In the genomic region with DNA sequence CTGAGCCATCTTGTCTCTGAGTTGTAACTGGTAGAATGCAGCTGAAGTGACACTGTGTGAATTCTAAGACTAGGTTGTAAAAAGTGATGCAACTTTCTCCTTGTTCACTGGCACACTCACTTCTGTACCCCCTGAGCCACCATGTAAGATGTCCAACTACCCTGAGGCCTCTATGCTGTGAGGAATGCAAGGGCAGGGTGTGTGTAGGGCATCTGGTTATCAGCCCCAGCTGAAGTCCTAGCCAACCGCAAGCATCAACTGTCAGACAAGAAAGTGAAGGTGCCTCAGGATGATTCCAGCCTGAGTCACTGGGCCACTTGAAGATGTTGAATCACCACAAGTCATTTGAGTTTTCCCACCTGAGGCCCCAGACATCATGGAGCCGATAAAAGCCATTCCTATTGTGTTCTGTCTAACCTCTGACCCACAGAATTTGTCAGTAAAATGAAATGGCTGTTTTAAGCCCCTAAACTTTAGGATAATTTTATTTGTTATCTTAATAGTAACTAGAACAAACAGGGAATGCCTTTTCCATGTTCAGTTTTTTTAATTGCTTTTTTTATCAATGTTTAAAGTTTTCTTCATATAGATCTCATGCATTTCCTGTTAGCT, we compare ENCODE assay signal across 9 cellular contexts. TPM values are rescaled to one million over a fixed set of nuclear protein-coding genes. Genes with fewer than 3 reads are reported as not detected.
DNase-seq lines count a peak whose midpoint lies in the region; ATAC-seq and TF ChIP-seq lines count a peak whose summit lies in the region.
"Had no signal": no experiment of that assay in that cellular context is flagged by ENCODE, and none has a peak within 500 bp of the region (broad histone marks: within the 10 kb centered on the region; RNA-seq: fewer than 3 reads in every experiment).

No MANE protein-coding gene starts in this region.

- H3K4me3 Mint-ChIP-seq in activated CD8-positive, alpha-beta memory T cell treated with anti-CD3 and anti-CD28 coated beads, Interleukin-2, amount 10 ng/mL, durations not matched to agents 7 days and 5 days = no peak overlapping the region
- no peak overlapping the region for H3K4me3 Mint-ChIP-seq in stimulated activated naive B cell treated with anti-CD40 and anti-IgM and Interleukin-4, amounts not matched to agents 10 μg/mL and 1 μg/mL and 100 μg/mL, for 72 hours
- H3K4me3 Mint-ChIP-seq: CD4-positive, CD25-positive, alpha-beta regulatory T cell had no signal

- H3K27me3 Mint-ChIP-seq in activated CD8-positive, alpha-beta memory T cell treated with anti-CD3 and anti-CD28 coated beads, Interleukin-2, amount 10 ng/mL, durations not matched to agents 7 days and 5 days = peaks cover 11% of the 10 kb centered on the region
- no peaks in the 10 kb centered on the region for H3K27me3 Mint-ChIP-seq in stimulated activated naive B cell treated with anti-CD40 and anti-IgM and Interleukin-4, amounts not matched to agents 10 μg/mL and 1 μg/mL and 100 μg/mL, for 72 hours

- H3K36me3 Mint-ChIP-seq in activated CD8-positive, alpha-beta memory T cell treated with anti-CD3 and anti-CD28 coated beads, Interleukin-2, amount 10 ng/mL, durations not matched to agents 7 days and 5 days = no peaks in the 10 kb centered on the region
- no peaks in the 10 kb centered on the region for H3K36me3 Mint-ChIP-seq in stimulated activated naive B cell treated with anti-CD40 and anti-IgM and Interleukin-4, amounts not matched to agents 10 μg/mL and 1 μg/mL and 100 μg/mL, for 72 hours
- H3K36me3 Mint-ChIP-seq: CD4-positive, CD25-positive, alpha-beta regulatory T cell had no signal

- peaks cover 12% of the 10 kb centered on the region for H3K4me1 Mint-ChIP-seq in activated CD8-positive, alpha-beta memory T cell treated with anti-CD3 and anti-CD28 coated beads, Interleukin-2, amount 10 ng/mL, durations not matched to agents 7 days and 5 days
- H3K4me1 Mint-ChIP-seq in stimulated activated naive B cell treated with anti-CD40 and anti-IgM and Interleukin-4, amounts not matched to agents 10 μg/mL and 1 μg/mL and 100 μg/mL, for 72 hours = no peaks in the 10 kb centered on the region

- TF ChIP-seq POLR2A in erythroblast (IDR thresholded peaks at IDR 0.05; ENCODE audit: low read length) = peak; percentile 72

- no peak overlapping the region for H3K27ac Mint-ChIP-seq in activated CD8-positive, alpha-beta memory T cell treated with anti-CD3 and anti-CD28 coated beads, Interleukin-2, amount 10 ng/mL, durations not matched to agents 7 days and 5 days
- H3K27ac Mint-ChIP-seq in stimulated activated naive B cell treated with anti-CD40 and anti-IgM and Interleukin-4, amounts not matched to agents 10 μg/mL and 1 μg/mL and 100 μg/mL, for 72 hours = no peak overlapping the region
- H3K27ac Mint-ChIP-seq: CD4-positive, CD25-positive, alpha-beta regulatory T cell had no signal

- CTCF ChIA-PET in activated CD8-positive, alpha-beta memory T cell treated with anti-CD3 and anti-CD28 coated beads, Interleukin-2, amount 10 ng/mL, durations not matched to agents 7 days and 5 days (lab: Charles Lee) = interaction anchor here (1.5 kb wide), 1 partner anchor 48 kb away, joined by 3 read pairs; no protein-coding TSS in a partner anchor

- no peak for DNase-seq in activated CD8-positive, alpha-beta memory T cell treated with anti-CD3 and anti-CD28 coated beads, Interleukin-2, amount 10 ng/mL, durations not matched to agents 7 days and 5 days
- DNase-seq in activated CD8-positive, alpha-beta memory T cell treated with anti-CD3 and anti-CD28 coated beads, Interleukin-2, amount 50 U/mL, for 4 hours = no peak
- DNase-seq in OCI-M2 (lab: John Stamatoyannopoulos, UW; ENCODE audit: unreplicated experiment) (peak; percentile 57), erythroblast (lab: John Stamatoyannopoulos, UW) (peak; percentile 95 to 99), D341Med (ENCODE audit: low spot score) (no peak)
- peak; percentile 32 to 52 for DNase-seq in stimulated activated CD4-positive, alpha-beta T cell treated with anti-CD3 and anti-CD28 coated beads, Interleukin-4, amount 100 ng/mL, for 48 hours (ENCODE audit: low read depth in 2 of 2)
- no peak for DNase-seq in stimulated activated naive B cell treated with anti-CD40 and anti-IgM and Interleukin-4, amounts not matched to agents 10 μg/mL and 1 μg/mL and 100 μg/mL, for 72 hours
- DNase-seq: CD4-positive, CD25-positive, alpha-beta regulatory T cell had no signal

- ATAC-seq in activated CD8-positive, alpha-beta memory T cell treated with anti-CD3 and anti-CD28 coated beads, Interleukin-2, amount 10 ng/mL, durations not matched to agents 7 days and 5 days = peak; percentile 20
- no peak for ATAC-seq in HG03139 (IDR thresholded peaks at IDR 0.05; ENCODE audit: unreplicated experiment)
- no peak for ATAC-seq in stimulated activated naive B cell treated with anti-CD40 and anti-IgM and Interleukin-4, amounts not matched to agents 10 μg/mL and 1 μg/mL and 100 μg/mL, for 72 hours (replicated peaks)

- no peaks in the 10 kb centered on the region for H3K9me3 Mint-ChIP-seq in activated CD8-positive, alpha-beta memory T cell treated with anti-CD3 and anti-CD28 coated beads, Interleukin-2, amount 10 ng/mL, durations not matched to agents 7 days and 5 days (ENCODE audit: low read depth)
- no peaks in the 10 kb centered on the region for H3K9me3 Mint-ChIP-seq in stimulated activated naive B cell treated with anti-CD40 and anti-IgM and Interleukin-4, amounts not matched to agents 10 μg/mL and 1 μg/mL and 100 μg/mL, for 72 hours

RNA-seq across cellular contexts. Expression of gene RHOBTB3, which starts 18.7 kb away (rescaled TPM):
- total RNA-seq in activated CD8-positive, alpha-beta memory T cell treated with anti-CD3 and anti-CD28 coated beads, Interleukin-2, amount 10 ng/mL, durations not matched to agents 7 days and 5 days = under 1 TPM; 0.35 to 0.55 TPM

RNA-seq across cellular contexts. Expression of gene SPATA9, which starts 29.7 kb away (rescaled TPM):
- total RNA-seq in activated CD8-positive, alpha-beta memory T cell treated with anti-CD3 and anti-CD28 coated beads, Interleukin-2, amount 10 ng/mL, durations not matched to agents 7 days and 5 days = not detected
- total RNA-seq: CD4-positive, CD25-positive, alpha-beta regulatory T cell had no signal

Comparison
In these comparisons a context has a peak if more than half of its experiments do, and no peak if none do; other contexts are left out.
1. DNase-seq: peak in OCI-M2 (single experiment), erythroblast (2 of 2) and stimulated activated CD4-positive, alpha-beta T cell treated with anti-CD3 and anti-CD28 coated beads, Interleukin-4, amount 100 ng/mL, for 48 hours (2 of 2); none in activated CD8-positive, alpha-beta memory T cell treated with anti-CD3 and anti-CD28 coated beads, Interleukin-2, amount 10 ng/mL, durations not matched to agents 7 days and 5 days (single experiment), activated CD8-positive, alpha-beta memory T cell treated with anti-CD3 and anti-CD28 coated beads, Interleukin-2, amount 50 U/mL, for 4 hours (single experiment), D341Med (single experiment) and stimulated activated naive B cell treated with anti-CD40 and anti-IgM and Interleukin-4, amounts not matched to agents 10 μg/mL and 1 μg/mL and 100 μg/mL, for 72 hours (single experiment).